In the genomic region with DNA sequence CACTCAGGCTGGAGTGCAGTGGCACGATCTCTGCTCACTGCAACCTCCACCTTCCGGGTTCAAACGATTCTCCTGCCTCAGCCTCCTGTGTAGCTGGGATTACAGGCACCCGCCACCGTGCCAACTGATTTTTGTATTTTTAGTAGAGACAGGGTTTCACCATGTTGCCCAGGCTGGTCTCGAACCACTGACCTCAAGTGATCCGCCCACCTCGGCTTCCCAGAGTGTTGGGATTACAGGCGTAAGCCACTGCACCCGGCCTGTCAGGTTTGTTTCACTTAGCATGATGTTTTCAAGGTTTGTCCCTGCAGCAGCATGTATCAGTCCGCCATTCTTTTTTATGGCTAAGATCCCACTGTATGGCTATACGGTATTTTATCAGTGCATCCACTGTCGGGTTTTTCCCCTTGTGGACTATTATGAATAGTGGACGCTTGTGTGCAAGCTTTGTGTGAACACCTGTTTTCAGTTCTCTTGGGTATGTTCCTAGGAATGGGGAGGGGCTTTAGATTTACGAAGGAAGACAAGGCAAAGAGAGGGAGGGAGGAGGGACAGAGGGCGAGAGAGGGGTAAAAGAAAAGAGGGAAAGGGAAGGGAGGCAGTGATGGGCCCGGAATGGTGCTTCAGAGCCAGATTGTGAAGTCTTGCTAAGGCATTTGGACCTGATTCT, we compare ENCODE assay signal across 27 cellular contexts. TPM values are rescaled to one million over a fixed set of nuclear protein-coding genes. Genes with fewer than 3 reads are reported as not detected.
A peak's percentile ranks its signal among the peaks of the same experiment; 100 is the strongest.
DNase-seq lines count a peak whose midpoint lies in the region; ATAC-seq, FAIRE-seq and TF ChIP-seq lines count a peak whose summit lies in the region.
"Had no signal": no experiment of that assay in that cellular context is flagged by ENCODE, and none has a peak within 500 bp of the region (broad histone marks: within the 10 kb centered on the region; RNA-seq: fewer than 3 reads in every experiment).

No MANE protein-coding gene starts in this region.

- no peak for ATAC-seq in HepG2
- ATAC-seq: activated T-cell treated with anti-CD3 and anti-CD28 coated beads, Interleukin-2, amount 50 U/mL, for 72 hours; body of pancreas; left cardiac atrium had no signal

- H3K4me2 ChIP-seq in hepatocyte, result no peak overlapping the region
- H3K4me2 ChIP-seq in HepG2 (ENCODE audit: low read depth, low read length), result no peak overlapping the region

- H3K4me3 ChIP-seq in left ventricle myocardium inferior (no peak overlapping the region), hepatocyte (no peak overlapping the region), sigmoid colon (no peak overlapping the region), HepG2 (replicated peaks in 1 of 3; ENCODE audit: insufficient read depth in 1 of 3, low read depth in 2 of 3, low read length in 3 of 3) (no peak overlapping the region)
- H3K4me3 ChIP-seq: body of pancreas, smooth muscle cell had no signal

- in situ Hi-C loops in HepG2 (cut with HindIII; ENCODE audit: extremely low pct_ligation_motif_present, low pct_unique_long_range_greater_than_20kb), result no loop called here

- H2AFZ ChIP-seq in hepatocyte (no peak overlapping the region), HepG2 (ENCODE audit: low read length) (no peak overlapping the region)

- H4K20me1 ChIP-seq in hepatocyte (ENCODE audit: insufficient read depth, poor library complexity, severe bottlenecking), result no peaks in the 10 kb centered on the region
- no peaks in the 10 kb centered on the region for H4K20me1 ChIP-seq in HepG2 (ENCODE audit: insufficient read depth, low read length)

- no peaks in the 10 kb centered on the region for H3K27me3 ChIP-seq in left ventricle myocardium inferior (ENCODE audit: low read depth)
- no peaks in the 10 kb centered on the region for H3K27me3 ChIP-seq in hepatocyte
- no peaks in the 10 kb centered on the region for H3K27me3 ChIP-seq in sigmoid colon
- no peaks in the 10 kb centered on the region for H3K27me3 ChIP-seq in HepG2 (ENCODE audit: control insufficient read depth in 1 of 2, insufficient read depth in 2 of 2, low read length in 2 of 2)
- H3K27me3 ChIP-seq: body of pancreas had no signal

- intact Hi-C loops in left ventricle myocardium inferior (cut with micrococcal nuclease), result no loop called here
- intact Hi-C loops in cardiac septum (cut with DNase I), result no loop called here
- intact Hi-C loops in sigmoid colon (cut with DNase I), result no loop called here
- intact Hi-C loops in HepG2 (cut with micrococcal nuclease; ENCODE audit: unreplicated experiment), result no loop called here

- FAIRE-seq in HepG2 (lab: Jason Lieb, UNC), result no peak
- FAIRE-seq: GM12892 had no signal

- TF ChIP-seq CTCF in left ventricle myocardium inferior (IDR thresholded peaks at IDR 0.05; ENCODE audit: borderline replicate concordance) (no peak), hepatocyte (IDR thresholded peaks at IDR 0.05; ENCODE audit: poor library complexity) (no peak), sigmoid colon (IDR thresholded peaks at IDR 0.05) (no peak), HepG2 (CRISPR knock-in tag; IDR thresholded peaks at IDR 0.05) (no peak)

- CTCF ChIA-PET in HepG2 (lab: Yijun Ruan, JAX; ENCODE audit: low intra/inter-chr PET ratio, low total read pairs), result no interaction called here

- H3K9ac ChIP-seq in HepG2 (ENCODE audit: insufficient read depth, low read depth, low read length), result no peak overlapping the region

- TF ChIP-seq EP300 in sigmoid colon (IDR thresholded peaks at IDR 0.05) (no peak), HepG2 (IDR thresholded peaks at IDR 0.05; ENCODE audit: low read depth in 2 of 2, low read length in 2 of 2) (no peak), HepG2 (CRISPR knock-in tag; IDR thresholded peaks at IDR 0.05; ENCODE audit: borderline replicate concordance) (no peak)

- H3K4me1 ChIP-seq in left ventricle myocardium inferior (peaks cover 63% of the 10 kb centered on the region), hepatocyte (ENCODE audit: insufficient read depth) (peaks cover 45% of the 10 kb centered on the region), sigmoid colon (peaks cover 0 to 89% (median 86%) of the 10 kb centered on the region in 4 donors), HepG2 (ENCODE audit: insufficient read depth, low read length) (peaks cover 46% of the 10 kb centered on the region)

- H3K9me3 ChIP-seq in left ventricle myocardium inferior (replicated peaks), result no peaks in the 10 kb centered on the region
- H3K9me3 ChIP-seq in hepatocyte (ENCODE audit: low read depth), result no peaks in the 10 kb centered on the region
- H3K9me3 ChIP-seq in sigmoid colon, result no peaks in the 10 kb centered on the region
- H3K9me3 ChIP-seq in HepG2 (ENCODE audit: low read length), result no peaks in the 10 kb centered on the region
- H3K9me3 ChIP-seq: body of pancreas had no signal

- TF ChIP-seq RAD21 in HepG2 (CRISPR knock-in tag; IDR thresholded peaks at IDR 0.05), result no peak

- TF ChIP-seq POLR2A in sigmoid colon (IDR thresholded peaks at IDR 0.05) (no peak), HepG2 (IDR thresholded peaks at IDR 0.05; ENCODE audit: insufficient read depth in 1 of 2, low read depth in 2 of 2, low read length in 2 of 2) (no peak)

- H3K79me2 ChIP-seq in hepatocyte (peaks cover 11% of the 10 kb centered on the region), HepG2 (ENCODE audit: insufficient read depth, low read length) (no peaks in the 10 kb centered on the region)

- 86% methylated on average over 17 of the region's 17 CpGs for WGBS in hepatocyte (ENCODE audit: low lambda C conversion rate, missing lambda C conversion rate)
- WGBS in sigmoid colon, 2 donors, result 82 to 88% methylated on average over 17 of the region's 17 CpGs
- WGBS in HepG2 (ENCODE audit: low lambda C conversion rate), result 96% methylated on average over 17 of the region's 17 CpGs

- no TSS peak for BruUV-seq in HepG2 (replicated peaks; lab: Mats Ljungman, UMichigan)

- no peaks in the 10 kb centered on the region for H3K36me3 ChIP-seq in left ventricle myocardium inferior
- no peaks in the 10 kb centered on the region for H3K36me3 ChIP-seq in hepatocyte (replicated peaks; ENCODE audit: insufficient read depth, low read depth)
- H3K36me3 ChIP-seq in sigmoid colon, result no peaks in the 10 kb centered on the region
- peaks cover 8 to 12% of the 10 kb centered on the region in 2 experiments; a peak in 4 of 5 replicates for H3K36me3 ChIP-seq in HepG2 (replicated peaks in 1 of 2; ENCODE audit: control insufficient read depth in 1 of 2, insufficient read depth in 2 of 2, low read length in 2 of 2)

- DNase-seq in left ventricle myocardium inferior, result no peak
- DNase-seq in cardiac septum (ENCODE audit: low spot score), result no peak
- no peak for DNase-seq in hepatocyte (ENCODE audit: low spot score)
- no peak for DNase-seq in sigmoid colon
- no peak for DNase-seq in HepG2 (ENCODE audit: low spot score)
- DNase-seq in GDM1 (lab: John Stamatoyannopoulos, UW), result no peak
- DNase-seq in NCI-H2171 treated with DMSO at 0.1 percent for 48 hours (lab: John Stamatoyannopoulos, UW), result no peak
- no peak for DNase-seq in HUDEP-2 (lab: John Stamatoyannopoulos, UW; ENCODE audit: unreplicated experiment in 76 of 76)
- DNase-seq: activated CD4-positive, alpha-beta T cell treated with anti-CD3 and anti-CD28 coated beads, Interleukin-2, amount 50 U/mL, for 4 hours; activated naive CD4-positive, alpha-beta T cell; activated T-cell treated with anti-CD3 and anti-CD28 coated beads, Interleukin-2, amount 50 U/mL, for 72 hours; AML-193; body of pancreas; CD4-positive, alpha-beta memory T cell; effector CD4-positive, alpha-beta T cell; left cardiac atrium; naive B cell; NCI-H1105; NCI-H187 treated with DMSO at 0.1 percent for 48 hours; NCI-H524; occipital lobe; SIG-M5; stimulated activated CD4-positive, alpha-beta T cell treated with anti-CD3 and anti-CD28 coated beads, Interleukin-2, amount 100 ng/mL, for 24 hours had no signal

- POLR2A ChIA-PET in HepG2 (lab: Yijun Ruan, JAX), result interaction anchor here (1.4 kb wide), 1 partner anchor 8 kb away, joined by 8 read pairs; no protein-coding TSS in a partner anchor

- H3K27ac ChIP-seq in left ventricle myocardium inferior (replicated peaks) (peak overlapping the region; percentile 75), hepatocyte (peak overlapping the region; percentile 78), sigmoid colon (peak overlapping the region; percentile 39 to 94 (median 91)), HepG2 (ENCODE audit: extremely low read length, insufficient read depth, low read length) (no peak overlapping the region)
- H3K27ac ChIP-seq: body of pancreas had no signal

- no peaks in the 10 kb centered on the region for H3K9me2 ChIP-seq in hepatocyte (replicated peaks; ENCODE audit: insufficient read depth)

RNA-seq across cellular contexts. Expression of gene CDC42EP2, which starts 13.9 kb away (rescaled TPM):
- total RNA-seq in left ventricle myocardium inferior, result 11.3 TPM
- 3.6 TPM for total RNA-seq in cardiac septum
- 19.5 and 21.7 TPM in 2 replicates for total RNA-seq in hepatocyte
- polyA plus RNA-seq in hepatocyte, result 31.2 and 35.0 TPM in 2 replicates
- total RNA-seq in sigmoid colon, result 10 to 100 TPM; 11.0 to 29.1 (median 16.5) TPM
- polyA plus RNA-seq in sigmoid colon, result 10 to 100 TPM in 2 of 3 donors, 1 to 10 TPM in 1; 8.8 to 15.0 (median 11.4) TPM
- total RNA-seq in HepG2 (2016; rRNA removed; fragmentation: Illumina TruSeq; extraction: Trizol), result 2.5 and 7.1 TPM in 2 replicates
- 5.9 and 6.4 TPM in 2 replicates for total RNA-seq in HepG2 (2016; cell fraction: cytosol; rRNA removed; fragmentation: Illumina TruSeq; extraction: Trizol; ENCODE audit: low read depth)
- 4.5 and 5.9 TPM in 2 replicates for total RNA-seq in HepG2 (2016; cell fraction: insoluble cytoplasmic fraction; rRNA removed; fragmentation: Illumina TruSeq; extraction: Trizol)
- 10.1 and 10.2 TPM in 2 replicates for total RNA-seq in HepG2 (2016; cell fraction: membrane; rRNA removed; fragmentation: Illumina TruSeq; extraction: Trizol)
- total RNA-seq in HepG2 (2016; cell fraction: nucleus; rRNA removed; fragmentation: Illumina TruSeq; extraction: Trizol), result 4.2 and 5.2 TPM in 2 replicates
- polyA plus RNA-seq in HepG2 (2011; rRNA removed), result 2.3 and 4.2 TPM in 2 replicates
- polyA plus RNA-seq in HepG2 (2011; cell fraction: cytosol; rRNA removed), result 1.4 and 1.9 TPM in 2 replicates
- polyA plus RNA-seq in HepG2 (2011; cell fraction: nucleus; rRNA removed), result 8.3 and 9.7 TPM in 2 replicates
- polyA plus RNA-seq in HepG2 (2012), result 3.4 and 7.2 TPM in 2 replicates
- polyA plus RNA-seq in HepG2 (2016; cell fraction: cytosol; fragmentation: Illumina TruSeq; extraction: Trizol; ENCODE audit: low read depth), result 2.1 and 2.6 TPM in 2 replicates
- polyA plus RNA-seq in HepG2 (2016; cell fraction: insoluble cytoplasmic fraction; fragmentation: Illumina TruSeq; extraction: Trizol; ENCODE audit: low read depth), result 3.3 and 4.5 TPM in 2 replicates
- polyA plus RNA-seq in HepG2 (2016; cell fraction: membrane; fragmentation: Illumina TruSeq; extraction: Trizol; ENCODE audit: low read depth), result 4.0 TPM in 2 replicates
- 5.6 and 6.7 TPM in 2 replicates for polyA plus RNA-seq in HepG2 (2016; cell fraction: nucleus; fragmentation: Illumina TruSeq; extraction: Trizol; ENCODE audit: insufficient read depth, low read depth)
- 29.3 and 50.7 TPM in 2 replicates for polyA minus RNA-seq in HepG2 (2011; rRNA and poly(A)+ RNA removed; ENCODE audit: low replicate concordance)
- 3.2 and 5.1 TPM in 2 replicates for polyA minus RNA-seq in HepG2 (2011; cell fraction: cytosol; rRNA and poly(A)+ RNA removed)
- 15.8 and 18.4 TPM in 2 replicates for polyA minus RNA-seq in HepG2 (2011; cell fraction: nucleus; rRNA and poly(A)+ RNA removed)
- polyA plus RNA-seq: CD4-positive, alpha-beta memory T cell had no signal

RNA-seq across cellular contexts. Expression of gene DPF2, which starts 32.9 kb away (rescaled TPM):
- total RNA-seq in left ventricle myocardium inferior (40.6 TPM), cardiac septum (46.2 TPM), hepatocyte (26.8 and 28.4 TPM in 2 replicates), sigmoid colon (10 to 100 TPM; 28.5 to 51.2 (median 40.5) TPM), HepG2 (2016; rRNA removed; fragmentation: Illumina TruSeq; extraction: Trizol) (30.4 and 31.0 TPM in 2 replicates)
- polyA plus RNA-seq in hepatocyte (50.0 and 51.6 TPM in 2 replicates), sigmoid colon (10 to 100 TPM; 13.8 to 25.4 (median 14.1) TPM), HepG2 (2011; rRNA removed) (20.4 and 21.0 TPM in 2 replicates)
- 6.9 and 8.6 TPM in 2 replicates for total RNA-seq in HepG2 (2016; cell fraction: cytosol; rRNA removed; fragmentation: Illumina TruSeq; extraction: Trizol; ENCODE audit: low read depth)
- 30.2 and 32.5 TPM in 2 replicates for total RNA-seq in HepG2 (2016; cell fraction: insoluble cytoplasmic fraction; rRNA removed; fragmentation: Illumina TruSeq; extraction: Trizol)
- 14.1 and 16.7 TPM in 2 replicates for total RNA-seq in HepG2 (2016; cell fraction: membrane; rRNA removed; fragmentation: Illumina TruSeq; extraction: Trizol)
- 22.1 and 26.8 TPM in 2 replicates for total RNA-seq in HepG2 (2016; cell fraction: nucleus; rRNA removed; fragmentation: Illumina TruSeq; extraction: Trizol)
- 18.8 and 20.8 TPM in 2 replicates for polyA plus RNA-seq in HepG2 (2011; cell fraction: cytosol; rRNA removed)
- 70.3 and 70.7 TPM in 2 replicates for polyA plus RNA-seq in HepG2 (2011; cell fraction: nucleus; rRNA removed)
- polyA plus RNA-seq in HepG2 (2012), result 24.2 and 26.4 TPM in 2 replicates
- polyA plus RNA-seq in HepG2 (2016; cell fraction: cytosol; fragmentation: Illumina TruSeq; extraction: Trizol; ENCODE audit: low read depth), result 3.8 and 3.9 TPM in 2 replicates
- 40.7 and 49.0 TPM in 2 replicates for polyA plus RNA-seq in HepG2 (2016; cell fraction: insoluble cytoplasmic fraction; fragmentation: Illumina TruSeq; extraction: Trizol; ENCODE audit: low read depth)
- 9.5 and 10.0 TPM in 2 replicates for polyA plus RNA-seq in HepG2 (2016; cell fraction: membrane; fragmentation: Illumina TruSeq; extraction: Trizol; ENCODE audit: low read depth)
- 56.7 and 57.4 TPM in 2 replicates for polyA plus RNA-seq in HepG2 (2016; cell fraction: nucleus; fragmentation: Illumina TruSeq; extraction: Trizol; ENCODE audit: insufficient read depth, low read depth)
- polyA minus RNA-seq in HepG2 (2011; rRNA and poly(A)+ RNA removed; ENCODE audit: low replicate concordance), result 48.9 and 49.9 TPM in 2 replicates
- polyA minus RNA-seq in HepG2 (2011; cell fraction: cytosol; rRNA and poly(A)+ RNA removed), result 18.2 and 18.4 TPM in 2 replicates
- 31.2 and 43.3 TPM in 2 replicates for polyA minus RNA-seq in HepG2 (2011; cell fraction: nucleus; rRNA and poly(A)+ RNA removed)

RNA-seq across cellular contexts. Expression of gene POLA2, which starts 39.0 kb away (rescaled TPM):
- total RNA-seq in left ventricle myocardium inferior, result 3.8 TPM
- total RNA-seq in cardiac septum, result 3.5 TPM
- 2.5 and 4.1 TPM in 2 replicates for total RNA-seq in hepatocyte
- polyA plus RNA-seq in hepatocyte, result 5.0 and 8.0 TPM in 2 replicates
- 1 to 10 TPM; 3.6 to 8.8 (median 4.8) TPM for total RNA-seq in sigmoid colon
- polyA plus RNA-seq in sigmoid colon, result 10 to 100 TPM in 1 of 3 donors, 1 to 10 TPM in 2; 4.6 to 13.4 (median 5.4) TPM
- total RNA-seq in HepG2 (2016; rRNA removed; fragmentation: Illumina TruSeq; extraction: Trizol), result 10.7 and 15.6 TPM in 2 replicates
- total RNA-seq in HepG2 (2016; cell fraction: cytosol; rRNA removed; fragmentation: Illumina TruSeq; extraction: Trizol; ENCODE audit: low read depth), result 2.7 and 3.5 TPM in 2 replicates
- total RNA-seq in HepG2 (2016; cell fraction: insoluble cytoplasmic fraction; rRNA removed; fragmentation: Illumina TruSeq; extraction: Trizol), result 13.9 and 14.3 TPM in 2 replicates
- 3.6 and 4.5 TPM in 2 replicates for total RNA-seq in HepG2 (2016; cell fraction: membrane; rRNA removed; fragmentation: Illumina TruSeq; extraction: Trizol)
- total RNA-seq in HepG2 (2016; cell fraction: nucleus; rRNA removed; fragmentation: Illumina TruSeq; extraction: Trizol), result 17.7 and 18.6 TPM in 2 replicates
- 9.1 and 9.7 TPM in 2 replicates for polyA plus RNA-seq in HepG2 (2011; rRNA removed)
- polyA plus RNA-seq in HepG2 (2011; cell fraction: cytosol; rRNA removed), result 6.3 and 8.1 TPM in 2 replicates
- polyA plus RNA-seq in HepG2 (2011; cell fraction: nucleus; rRNA removed), result 8.7 and 12.1 TPM in 2 replicates
- polyA plus RNA-seq in HepG2 (2012), result 3.3 and 4.8 TPM in 2 replicates
- polyA plus RNA-seq in HepG2 (2016; cell fraction: cytosol; fragmentation: Illumina TruSeq; extraction: Trizol; ENCODE audit: low read depth), result 0.57 and 0.88 TPM in 2 replicates
- polyA plus RNA-seq in HepG2 (2016; cell fraction: insoluble cytoplasmic fraction; fragmentation: Illumina TruSeq; extraction: Trizol; ENCODE audit: low read depth), result 18.2 and 18.8 TPM in 2 replicates
- polyA plus RNA-seq in HepG2 (2016; cell fraction: membrane; fragmentation: Illumina TruSeq; extraction: Trizol; ENCODE audit: low read depth), result 2.6 and 3.0 TPM in 2 replicates
- 21.9 and 25.4 TPM in 2 replicates for polyA plus RNA-seq in HepG2 (2016; cell fraction: nucleus; fragmentation: Illumina TruSeq; extraction: Trizol; ENCODE audit: insufficient read depth, low read depth)
- polyA minus RNA-seq in HepG2 (2011; rRNA and poly(A)+ RNA removed; ENCODE audit: low replicate concordance), result 19.5 and 152 TPM in 2 replicates
- polyA minus RNA-seq in HepG2 (2011; cell fraction: cytosol; rRNA and poly(A)+ RNA removed), result 3.6 and 4.1 TPM in 2 replicates
- 11.4 and 14.9 TPM in 2 replicates for polyA minus RNA-seq in HepG2 (2011; cell fraction: nucleus; rRNA and poly(A)+ RNA removed)

RNA-seq across cellular contexts. Expression of gene TIGD3, which starts 53.8 kb away (rescaled TPM):
- 0.44 TPM for total RNA-seq in left ventricle myocardium inferior
- not detected for total RNA-seq in cardiac septum
- 1.7 and 1.8 TPM in 2 replicates for total RNA-seq in hepatocyte
- polyA plus RNA-seq in hepatocyte, result 1.6 and 2.0 TPM in 2 replicates
- under 1 TPM in 3 of 4 donors, not detected in 1; 0.14 to 0.36 (median 0.33) TPM for total RNA-seq in sigmoid colon
- under 1 TPM in 2 of 3 donors, not detected in 1; 0.69 to 0.96 TPM for polyA plus RNA-seq in sigmoid colon
- 4.0 and 4.9 TPM in 2 replicates for total RNA-seq in HepG2 (2016; rRNA removed; fragmentation: Illumina TruSeq; extraction: Trizol)
- 1.8 TPM in 2 replicates for total RNA-seq in HepG2 (2016; cell fraction: cytosol; rRNA removed; fragmentation: Illumina TruSeq; extraction: Trizol; ENCODE audit: low read depth)
- 2.9 and 5.0 TPM in 2 replicates for total RNA-seq in HepG2 (2016; cell fraction: insoluble cytoplasmic fraction; rRNA removed; fragmentation: Illumina TruSeq; extraction: Trizol)
- 4.8 and 6.2 TPM in 2 replicates for total RNA-seq in HepG2 (2016; cell fraction: membrane; rRNA removed; fragmentation: Illumina TruSeq; extraction: Trizol)
- total RNA-seq in HepG2 (2016; cell fraction: nucleus; rRNA removed; fragmentation: Illumina TruSeq; extraction: Trizol), result 3.5 and 3.9 TPM in 2 replicates
- 0.49 and 1.0 TPM in 2 replicates for polyA plus RNA-seq in HepG2 (2011; rRNA removed)
- polyA plus RNA-seq in HepG2 (2011; cell fraction: cytosol; rRNA removed), result 0.56 and 0.79 TPM in 2 replicates
- 1.9 and 2.2 TPM in 2 replicates for polyA plus RNA-seq in HepG2 (2011; cell fraction: nucleus; rRNA removed)
- 0.59 and 0.70 TPM in 2 replicates for polyA plus RNA-seq in HepG2 (2012)
- 1.0 and 1.4 TPM in 2 replicates for polyA plus RNA-seq in HepG2 (2016; cell fraction: cytosol; fragmentation: Illumina TruSeq; extraction: Trizol; ENCODE audit: low read depth)
- 2.7 and 3.5 TPM in 2 replicates for polyA plus RNA-seq in HepG2 (2016; cell fraction: insoluble cytoplasmic fraction; fragmentation: Illumina TruSeq; extraction: Trizol; ENCODE audit: low read depth)
- 2.7 and 3.4 TPM in 2 replicates for polyA plus RNA-seq in HepG2 (2016; cell fraction: membrane; fragmentation: Illumina TruSeq; extraction: Trizol; ENCODE audit: low read depth)
- polyA plus RNA-seq in HepG2 (2016; cell fraction: nucleus; fragmentation: Illumina TruSeq; extraction: Trizol; ENCODE audit: insufficient read depth, low read depth), result 6.7 TPM in 2 replicates
- 1.2 and 1.3 TPM in 2 replicates for polyA minus RNA-seq in HepG2 (2011; rRNA and poly(A)+ RNA removed; ENCODE audit: low replicate concordance)
- polyA minus RNA-seq in HepG2 (2011; cell fraction: cytosol; rRNA and poly(A)+ RNA removed), result 0.59 and 0.79 TPM in 2 replicates
- polyA minus RNA-seq in HepG2 (2011; cell fraction: nucleus; rRNA and poly(A)+ RNA removed), result 1.1 and 1.5 TPM in 2 replicates
- total RNA-seq: body of pancreas, fibroblast of villous mesenchyme, subcutaneous adipose tissue had no signal
- polyA plus RNA-seq: smooth muscle cell had no signal
